Comparison of ENCODE assay signal across 24 cellular contexts in genomic region chr7:151185762-151186639, GRCh38. TPM values are rescaled to one million over a fixed set of nuclear protein-coding genes. Genes with fewer than 3 reads are reported as not detected.
DNase-seq lines count a peak whose midpoint lies in the region; ATAC-seq, FAIRE-seq and TF ChIP-seq lines count a peak whose summit lies in the region.
"Had no signal": no experiment of that assay in that cellular context is flagged by ENCODE, and none has a peak within 500 bp of the region (broad histone marks: within the 10 kb centered on the region; RNA-seq: fewer than 3 reads in every experiment).

No MANE protein-coding gene starts in this region.

- TF ChIP-seq EP300 in HepG2 (IDR thresholded peaks at IDR 0.05; ENCODE audit: low read depth in 2 of 2, low read length in 2 of 2) (no peak), HepG2 (CRISPR knock-in tag; IDR thresholded peaks at IDR 0.05; ENCODE audit: borderline replicate concordance) (no peak)

- no peaks in the 10 kb centered on the region for H3K9me3 ChIP-seq in HepG2 (ENCODE audit: low read length)
- H3K9me3 ChIP-seq: BE2C had no signal

- no peak for TF ChIP-seq RAD21 in HepG2 (CRISPR knock-in tag; IDR thresholded peaks at IDR 0.05)

- H3K9me2 ChIP-seq in GM23338 (ENCODE audit: insufficient read depth): no peaks in the 10 kb centered on the region

- no peak overlapping the region for H3K4me3 Mint-ChIP-seq in GM23338
- H3K4me3 Mint-ChIP-seq: CD4-positive, alpha-beta memory T cell; H9 had no signal

- ATAC-seq in GM23338: peak; percentile 44
- ATAC-seq in HepG2: peak; percentile 48
- no peak for ATAC-seq in sciatic nerve
- ATAC-seq in HG03280 (IDR thresholded peaks at IDR 0.05; ENCODE audit: unreplicated experiment): no peak

- H3K36me3 Mint-ChIP-seq in GM23338 (ENCODE audit: low read depth): no peaks in the 10 kb centered on the region
- H3K36me3 Mint-ChIP-seq: CD4-positive, alpha-beta memory T cell had no signal

- H4K20me1 ChIP-seq in GM23338 (replicated peaks; ENCODE audit: insufficient read depth): no peaks in the 10 kb centered on the region
- H4K20me1 ChIP-seq in HepG2 (ENCODE audit: insufficient read depth, low read length): no peaks in the 10 kb centered on the region

- DNase-seq in GM23338 (ENCODE audit: low spot score): no peak
- peak; percentile 73 for DNase-seq in cardiac septum (ENCODE audit: low spot score)
- DNase-seq in HepG2 (ENCODE audit: low spot score): no peak
- DNase-seq in sciatic nerve (ENCODE audit: low spot score): peak; percentile 18
- DNase-seq in T1000 (lab: John Stamatoyannopoulos, UW): no peak
- no peak for DNase-seq in caudate nucleus (lab: John Stamatoyannopoulos, UW)
- no peak for DNase-seq in head of caudate nucleus
- DNase-seq: BE2C; CD4-positive, alpha-beta memory T cell; DMS153; GF-D8; H9; IMR-90; Karpas-422; NCI-H1436; NCI-H2029 treated with DMSO at 0.1 percent for 48 hours; NCI-H510A treated with DMSO at 0.1 percent for 48 hours; NCI-H774 had no signal

- in situ Hi-C loops in HepG2 (cut with HindIII; ENCODE audit: extremely low pct_ligation_motif_present, low pct_unique_long_range_greater_than_20kb): no loop called here

- H3F3A ChIP-seq in GM23338 (replicated peaks; ENCODE audit: low read depth): no peaks in the 10 kb centered on the region

- POLR2A ChIA-PET in HepG2 (lab: Yijun Ruan, JAX): no interaction called here

- CTCF ChIA-PET in HepG2 (lab: Yijun Ruan, JAX; ENCODE audit: low intra/inter-chr PET ratio, low total read pairs): no interaction called here

- no peak overlapping the region for H3K9ac ChIP-seq in HepG2 (ENCODE audit: insufficient read depth, low read depth, low read length)

- H2AFZ ChIP-seq in GM23338 (no peak overlapping the region), HepG2 (ENCODE audit: low read length) (no peak overlapping the region)

- intact Hi-C loops in cardiac septum (cut with DNase I): loop anchor here (5.0 kb wide), 1 partner anchor 51 kb away; no protein-coding TSS in a partner anchor
- intact Hi-C loops in HepG2 (cut with micrococcal nuclease; ENCODE audit: unreplicated experiment): no loop called here
- intact Hi-C loops in sciatic nerve (cut with DNase I): no loop called here
- intact Hi-C loops in head of caudate nucleus (cut with DNase I): no loop called here

- WGBS in HepG2 (ENCODE audit: low lambda C conversion rate): 7% methylated on average over 2 of the region's 16 CpGs

- H3K79me2 ChIP-seq in GM23338 (replicated peaks; ENCODE audit: insufficient read depth) (no peaks in the 10 kb centered on the region), HepG2 (ENCODE audit: insufficient read depth, low read length) (no peaks in the 10 kb centered on the region)

- TF ChIP-seq POLR2A in HepG2 (IDR thresholded peaks at IDR 0.05; ENCODE audit: insufficient read depth in 1 of 2, low read depth in 2 of 2, low read length in 2 of 2): no peak

- no peaks in the 10 kb centered on the region for H3K4me1 Mint-ChIP-seq in GM23338
- H3K4me1 Mint-ChIP-seq: CD4-positive, alpha-beta memory T cell; H9 had no signal

- TF ChIP-seq CTCF in GM23338 (conservative IDR thresholded peaks at IDR 0.05; ENCODE audit: low read depth in 2 of 2) (no peak), HepG2 (CRISPR knock-in tag; IDR thresholded peaks at IDR 0.05) (no peak)

- peaks cover 6% of the 10 kb centered on the region for H3K27me3 Mint-ChIP-seq in GM23338 (ENCODE audit: insufficient read depth, low read depth, poor library complexity)

- H3K27ac ChIP-seq in GM23338 (ENCODE audit: low read depth) (no peak overlapping the region), HepG2 (ENCODE audit: extremely low read length, insufficient read depth, low read length) (no peak overlapping the region), caudate nucleus (ENCODE audit: low read depth, low read length) (no peak overlapping the region)
- H3K27ac ChIP-seq: HL-60 had no signal

- FAIRE-seq in HepG2 (lab: Jason Lieb, UNC): no peak
- FAIRE-seq: A204.1 had no signal

- H3K36me3 ChIP-seq in GM23338 (ENCODE audit: insufficient read depth) (no peaks in the 10 kb centered on the region), HepG2 (replicated peaks in 1 of 2; ENCODE audit: control insufficient read depth in 1 of 2, insufficient read depth in 2 of 2, low read length in 2 of 2) (no peaks in the 10 kb centered on the region)
- H3K36me3 ChIP-seq: BE2C had no signal

- BruUV-seq in HepG2 (replicated peaks; lab: Mats Ljungman, UMichigan): no TSS peak

- no peak overlapping the region for H3K27ac Mint-ChIP-seq in GM23338
- H3K27ac Mint-ChIP-seq: CD4-positive, alpha-beta memory T cell had no signal

- H3K4me1 ChIP-seq in GM23338 (ENCODE audit: insufficient read depth) (no peaks in the 10 kb centered on the region), HepG2 (ENCODE audit: insufficient read depth, low read length) (no peaks in the 10 kb centered on the region)
- H3K4me1 ChIP-seq: BE2C had no signal

- H3K4me2 ChIP-seq in GM23338 (no peak overlapping the region), HepG2 (ENCODE audit: low read depth, low read length) (no peak overlapping the region)

- H3K27me3 ChIP-seq in GM23338 (ENCODE audit: insufficient read depth) (no peaks in the 10 kb centered on the region), HepG2 (ENCODE audit: control insufficient read depth in 1 of 2, insufficient read depth in 2 of 2, low read length in 2 of 2) (peaks cover 0 to 34% of the 10 kb centered on the region in 2 experiments; a peak in 3 of 5 replicates)
- H3K27me3 ChIP-seq: BE2C had no signal

- no peak overlapping the region for H3K4me3 ChIP-seq in GM23338
- no peak overlapping the region for H3K4me3 ChIP-seq in HepG2 (replicated peaks in 1 of 3; ENCODE audit: insufficient read depth in 1 of 3, low read depth in 2 of 3, low read length in 3 of 3)

- H3K9me3 Mint-ChIP-seq in GM23338: no peaks in the 10 kb centered on the region
- H3K9me3 Mint-ChIP-seq: H9 had no signal

RNA-seq across cellular contexts. Expression of gene ASB10, which starts 1.0 kb away (rescaled TPM):
- total RNA-seq in GM23338 (2014; rRNA removed; shearing (Covaris generic)): not detected in 2 replicates
- polyA plus RNA-seq in GM23338 (2016; fragmentation: Nextera tagmentation; extraction: Ambion mirVana) (not detected in 2 replicates), HepG2 (2011; rRNA removed) (not detected in 2 replicates)
- total RNA-seq in cardiac septum (17.3 TPM), HepG2 (2016; rRNA removed; fragmentation: Illumina TruSeq; extraction: Trizol) (not detected in 2 replicates), sciatic nerve (not detected)
- not detected in 2 replicates for total RNA-seq in HepG2 (2016; cell fraction: cytosol; rRNA removed; fragmentation: Illumina TruSeq; extraction: Trizol; ENCODE audit: low read depth)
- total RNA-seq in HepG2 (2016; cell fraction: insoluble cytoplasmic fraction; rRNA removed; fragmentation: Illumina TruSeq; extraction: Trizol): not detected in 2 replicates
- not detected in 2 replicates for total RNA-seq in HepG2 (2016; cell fraction: membrane; rRNA removed; fragmentation: Illumina TruSeq; extraction: Trizol)
- not detected in 2 replicates for total RNA-seq in HepG2 (2016; cell fraction: nucleus; rRNA removed; fragmentation: Illumina TruSeq; extraction: Trizol)
- polyA plus RNA-seq in HepG2 (2011; cell fraction: cytosol; rRNA removed): not detected in 2 replicates
- not detected in 2 replicates for polyA plus RNA-seq in HepG2 (2011; cell fraction: nucleus; rRNA removed)
- polyA plus RNA-seq in HepG2 (2012): not detected in 2 replicates
- not detected in 2 replicates for polyA plus RNA-seq in HepG2 (2016; cell fraction: cytosol; fragmentation: Illumina TruSeq; extraction: Trizol; ENCODE audit: low read depth)
- polyA plus RNA-seq in HepG2 (2016; cell fraction: insoluble cytoplasmic fraction; fragmentation: Illumina TruSeq; extraction: Trizol; ENCODE audit: low read depth): not detected in 2 replicates
- polyA plus RNA-seq in HepG2 (2016; cell fraction: membrane; fragmentation: Illumina TruSeq; extraction: Trizol; ENCODE audit: low read depth): not detected in 2 replicates
- not detected in 2 replicates for polyA plus RNA-seq in HepG2 (2016; cell fraction: nucleus; fragmentation: Illumina TruSeq; extraction: Trizol; ENCODE audit: insufficient read depth, low read depth)
- not detected in 2 replicates for polyA minus RNA-seq in HepG2 (2011; rRNA and poly(A)+ RNA removed; ENCODE audit: low replicate concordance)
- polyA minus RNA-seq in HepG2 (2011; cell fraction: cytosol; rRNA and poly(A)+ RNA removed): not detected in 2 replicates
- not detected in 2 replicates for polyA minus RNA-seq in HepG2 (2011; cell fraction: nucleus; rRNA and poly(A)+ RNA removed)
- total RNA-seq: CD4-positive, alpha-beta memory T cell; H9; HT1080; IMR-90; MCF 10A; RPMI7951 had no signal
- polyA plus RNA-seq: CD4-positive, alpha-beta memory T cell; IMR-90 had no signal

RNA-seq across cellular contexts. Expression of gene GBX1, which starts 18.5 kb away (rescaled TPM):
- 0.24 and 1.8 TPM in 2 replicates for total RNA-seq in GM23338 (2014; rRNA removed; shearing (Covaris generic))
- polyA plus RNA-seq in GM23338 (2016; fragmentation: Nextera tagmentation; extraction: Ambion mirVana) (not detected in 2 replicates), HepG2 (2011; rRNA removed) (not detected in 2 replicates)
- total RNA-seq in cardiac septum (0.57 TPM), HepG2 (2016; rRNA removed; fragmentation: Illumina TruSeq; extraction: Trizol) (not detected in 2 replicates), sciatic nerve (not detected)
- not detected in 2 replicates for total RNA-seq in HepG2 (2016; cell fraction: cytosol; rRNA removed; fragmentation: Illumina TruSeq; extraction: Trizol; ENCODE audit: low read depth)
- not detected in 2 replicates for total RNA-seq in HepG2 (2016; cell fraction: insoluble cytoplasmic fraction; rRNA removed; fragmentation: Illumina TruSeq; extraction: Trizol)
- not detected in 2 replicates for total RNA-seq in HepG2 (2016; cell fraction: membrane; rRNA removed; fragmentation: Illumina TruSeq; extraction: Trizol)
- not detected in 2 replicates for total RNA-seq in HepG2 (2016; cell fraction: nucleus; rRNA removed; fragmentation: Illumina TruSeq; extraction: Trizol)
- polyA plus RNA-seq in HepG2 (2011; cell fraction: cytosol; rRNA removed): not detected in 2 replicates
- polyA plus RNA-seq in HepG2 (2011; cell fraction: nucleus; rRNA removed): not detected in 2 replicates
- not detected in 2 replicates for polyA plus RNA-seq in HepG2 (2012)
- not detected in 2 replicates for polyA plus RNA-seq in HepG2 (2016; cell fraction: cytosol; fragmentation: Illumina TruSeq; extraction: Trizol; ENCODE audit: low read depth)
- polyA plus RNA-seq in HepG2 (2016; cell fraction: insoluble cytoplasmic fraction; fragmentation: Illumina TruSeq; extraction: Trizol; ENCODE audit: low read depth): not detected in 2 replicates
- not detected in 2 replicates for polyA plus RNA-seq in HepG2 (2016; cell fraction: membrane; fragmentation: Illumina TruSeq; extraction: Trizol; ENCODE audit: low read depth)
- polyA plus RNA-seq in HepG2 (2016; cell fraction: nucleus; fragmentation: Illumina TruSeq; extraction: Trizol; ENCODE audit: insufficient read depth, low read depth): not detected in 2 replicates
- polyA minus RNA-seq in HepG2 (2011; rRNA and poly(A)+ RNA removed; ENCODE audit: low replicate concordance): not detected in 2 replicates
- not detected in 2 replicates for polyA minus RNA-seq in HepG2 (2011; cell fraction: cytosol; rRNA and poly(A)+ RNA removed)
- not detected in 2 replicates for polyA minus RNA-seq in HepG2 (2011; cell fraction: nucleus; rRNA and poly(A)+ RNA removed)
- total RNA-seq: CD4-positive, alpha-beta memory T cell; H9; HT1080; IMR-90; MCF 10A; RPMI7951 had no signal
- polyA plus RNA-seq: CD4-positive, alpha-beta memory T cell; IMR-90 had no signal

RNA-seq across cellular contexts. Expression of gene H2BK1, which starts 24.3 kb away (rescaled TPM):
- total RNA-seq in GM23338 (2014; rRNA removed; shearing (Covaris generic)): not detected in 2 replicates
- polyA plus RNA-seq in GM23338 (2016; fragmentation: Nextera tagmentation; extraction: Ambion mirVana) (not detected in 2 replicates), HepG2 (2011; rRNA removed) (not detected in 2 replicates)
- total RNA-seq in cardiac septum (not detected), HepG2 (2016; rRNA removed; fragmentation: Illumina TruSeq; extraction: Trizol) (not detected in 2 replicates), sciatic nerve (not detected)
- not detected in 2 replicates for total RNA-seq in HepG2 (2016; cell fraction: cytosol; rRNA removed; fragmentation: Illumina TruSeq; extraction: Trizol; ENCODE audit: low read depth)
- not detected in 2 replicates for total RNA-seq in HepG2 (2016; cell fraction: insoluble cytoplasmic fraction; rRNA removed; fragmentation: Illumina TruSeq; extraction: Trizol)
- total RNA-seq in HepG2 (2016; cell fraction: membrane; rRNA removed; fragmentation: Illumina TruSeq; extraction: Trizol): not detected in 2 replicates
- total RNA-seq in HepG2 (2016; cell fraction: nucleus; rRNA removed; fragmentation: Illumina TruSeq; extraction: Trizol): not detected in 2 replicates
- polyA plus RNA-seq in HepG2 (2011; cell fraction: cytosol; rRNA removed): not detected in 2 replicates
- polyA plus RNA-seq in HepG2 (2011; cell fraction: nucleus; rRNA removed): not detected in 2 replicates
- not detected in 2 replicates for polyA plus RNA-seq in HepG2 (2012)
- polyA plus RNA-seq in HepG2 (2016; cell fraction: cytosol; fragmentation: Illumina TruSeq; extraction: Trizol; ENCODE audit: low read depth): not detected in 2 replicates
- polyA plus RNA-seq in HepG2 (2016; cell fraction: insoluble cytoplasmic fraction; fragmentation: Illumina TruSeq; extraction: Trizol; ENCODE audit: low read depth): not detected in 2 replicates
- not detected in 2 replicates for polyA plus RNA-seq in HepG2 (2016; cell fraction: membrane; fragmentation: Illumina TruSeq; extraction: Trizol; ENCODE audit: low read depth)
- not detected in 2 replicates for polyA plus RNA-seq in HepG2 (2016; cell fraction: nucleus; fragmentation: Illumina TruSeq; extraction: Trizol; ENCODE audit: insufficient read depth, low read depth)
- not detected in 2 replicates for polyA minus RNA-seq in HepG2 (2011; rRNA and poly(A)+ RNA removed; ENCODE audit: low replicate concordance)
- not detected in 2 replicates for polyA minus RNA-seq in HepG2 (2011; cell fraction: cytosol; rRNA and poly(A)+ RNA removed)
- polyA minus RNA-seq in HepG2 (2011; cell fraction: nucleus; rRNA and poly(A)+ RNA removed): 1.4 and 1.7 TPM in 2 replicates
- total RNA-seq: H9, HT1080, IMR-90, MCF 10A, RPMI7951 had no signal
- polyA plus RNA-seq: CD4-positive, alpha-beta memory T cell; IMR-90 had no signal

RNA-seq across cellular contexts. Expression of gene ABCF2, which starts 41.0 kb away (rescaled TPM):
- total RNA-seq in GM23338 (2014; rRNA removed; shearing (Covaris generic)): 47.9 and 58.7 TPM in 2 replicates
- polyA plus RNA-seq in GM23338 (2016; fragmentation: Nextera tagmentation; extraction: Ambion mirVana): 17.8 and 18.7 TPM in 2 replicates
- 28.8 TPM for total RNA-seq in cardiac septum
- total RNA-seq in HepG2 (2016; rRNA removed; fragmentation: Illumina TruSeq; extraction: Trizol): 42.5 and 43.0 TPM in 2 replicates
- total RNA-seq in HepG2 (2016; cell fraction: cytosol; rRNA removed; fragmentation: Illumina TruSeq; extraction: Trizol; ENCODE audit: low read depth): 7.5 and 8.4 TPM in 2 replicates
- 41.2 and 42.3 TPM in 2 replicates for total RNA-seq in HepG2 (2016; cell fraction: insoluble cytoplasmic fraction; rRNA removed; fragmentation: Illumina TruSeq; extraction: Trizol)
- total RNA-seq in HepG2 (2016; cell fraction: membrane; rRNA removed; fragmentation: Illumina TruSeq; extraction: Trizol): 21.7 and 24.5 TPM in 2 replicates
- total RNA-seq in HepG2 (2016; cell fraction: nucleus; rRNA removed; fragmentation: Illumina TruSeq; extraction: Trizol): 22.4 and 24.6 TPM in 2 replicates
- polyA plus RNA-seq in HepG2 (2011; rRNA removed): 16.3 and 18.5 TPM in 2 replicates
- 19.7 and 19.8 TPM in 2 replicates for polyA plus RNA-seq in HepG2 (2011; cell fraction: cytosol; rRNA removed)
- polyA plus RNA-seq in HepG2 (2011; cell fraction: nucleus; rRNA removed): 20.0 and 25.1 TPM in 2 replicates
- polyA plus RNA-seq in HepG2 (2012): 12.8 and 19.4 TPM in 2 replicates
- polyA plus RNA-seq in HepG2 (2016; cell fraction: cytosol; fragmentation: Illumina TruSeq; extraction: Trizol; ENCODE audit: low read depth): 5.7 and 6.2 TPM in 2 replicates
- polyA plus RNA-seq in HepG2 (2016; cell fraction: insoluble cytoplasmic fraction; fragmentation: Illumina TruSeq; extraction: Trizol; ENCODE audit: low read depth): 26.4 and 36.5 TPM in 2 replicates
- polyA plus RNA-seq in HepG2 (2016; cell fraction: membrane; fragmentation: Illumina TruSeq; extraction: Trizol; ENCODE audit: low read depth): 12.8 and 14.1 TPM in 2 replicates
- 33.8 and 36.4 TPM in 2 replicates for polyA plus RNA-seq in HepG2 (2016; cell fraction: nucleus; fragmentation: Illumina TruSeq; extraction: Trizol; ENCODE audit: insufficient read depth, low read depth)
- polyA minus RNA-seq in HepG2 (2011; rRNA and poly(A)+ RNA removed; ENCODE audit: low replicate concordance): 23.8 and 78.9 TPM in 2 replicates
- 9.2 and 9.3 TPM in 2 replicates for polyA minus RNA-seq in HepG2 (2011; cell fraction: cytosol; rRNA and poly(A)+ RNA removed)
- polyA minus RNA-seq in HepG2 (2011; cell fraction: nucleus; rRNA and poly(A)+ RNA removed): 13.9 and 19.9 TPM in 2 replicates
- total RNA-seq in sciatic nerve: 20.8 TPM

RNA-seq across cellular contexts. Expression of gene CHPF2, which starts 46.3 kb away (rescaled TPM):
- total RNA-seq in GM23338 (2014; rRNA removed; shearing (Covaris generic)): 24.9 and 26.1 TPM in 2 replicates
- 4.8 and 5.4 TPM in 2 replicates for polyA plus RNA-seq in GM23338 (2016; fragmentation: Nextera tagmentation; extraction: Ambion mirVana)
- total RNA-seq in cardiac septum: 31.0 TPM
- total RNA-seq in HepG2 (2016; rRNA removed; fragmentation: Illumina TruSeq; extraction: Trizol): 10.2 and 21.5 TPM in 2 replicates
- 1.7 and 2.5 TPM in 2 replicates for total RNA-seq in HepG2 (2016; cell fraction: cytosol; rRNA removed; fragmentation: Illumina TruSeq; extraction: Trizol; ENCODE audit: low read depth)
- 9.4 and 21.0 TPM in 2 replicates for total RNA-seq in HepG2 (2016; cell fraction: insoluble cytoplasmic fraction; rRNA removed; fragmentation: Illumina TruSeq; extraction: Trizol)
- total RNA-seq in HepG2 (2016; cell fraction: membrane; rRNA removed; fragmentation: Illumina TruSeq; extraction: Trizol): 5.8 and 7.3 TPM in 2 replicates
- total RNA-seq in HepG2 (2016; cell fraction: nucleus; rRNA removed; fragmentation: Illumina TruSeq; extraction: Trizol): 26.3 and 31.0 TPM in 2 replicates
- polyA plus RNA-seq in HepG2 (2011; rRNA removed): 15.4 and 22.5 TPM in 2 replicates
- 13.1 and 17.3 TPM in 2 replicates for polyA plus RNA-seq in HepG2 (2011; cell fraction: cytosol; rRNA removed)
- polyA plus RNA-seq in HepG2 (2011; cell fraction: nucleus; rRNA removed): 62.4 and 64.6 TPM in 2 replicates
- polyA plus RNA-seq in HepG2 (2012): 12.1 and 17.0 TPM in 2 replicates
- 1.1 and 1.3 TPM in 2 replicates for polyA plus RNA-seq in HepG2 (2016; cell fraction: cytosol; fragmentation: Illumina TruSeq; extraction: Trizol; ENCODE audit: low read depth)
- polyA plus RNA-seq in HepG2 (2016; cell fraction: insoluble cytoplasmic fraction; fragmentation: Illumina TruSeq; extraction: Trizol; ENCODE audit: low read depth): 8.7 and 8.9 TPM in 2 replicates
- 3.0 and 4.1 TPM in 2 replicates for polyA plus RNA-seq in HepG2 (2016; cell fraction: membrane; fragmentation: Illumina TruSeq; extraction: Trizol; ENCODE audit: low read depth)
- 33.0 and 37.5 TPM in 2 replicates for polyA plus RNA-seq in HepG2 (2016; cell fraction: nucleus; fragmentation: Illumina TruSeq; extraction: Trizol; ENCODE audit: insufficient read depth, low read depth)
- polyA minus RNA-seq in HepG2 (2011; rRNA and poly(A)+ RNA removed; ENCODE audit: low replicate concordance): 28.1 and 43.5 TPM in 2 replicates
- polyA minus RNA-seq in HepG2 (2011; cell fraction: cytosol; rRNA and poly(A)+ RNA removed): 15.1 and 16.0 TPM in 2 replicates
- 30.7 and 33.6 TPM in 2 replicates for polyA minus RNA-seq in HepG2 (2011; cell fraction: nucleus; rRNA and poly(A)+ RNA removed)
- total RNA-seq in sciatic nerve: 23.6 TPM

Comparison
In these comparisons a context has a peak if more than half of its experiments do, and no peak if none do; other contexts are left out.
1. ATAC-seq: peak in GM23338 (single experiment) and HepG2 (single experiment); none in sciatic nerve (single experiment) and HG03280 (single experiment).
2. DNase-seq: peak in cardiac septum (single experiment) and sciatic nerve (single experiment); none in GM23338 (single experiment), HepG2 (single experiment), T1000 (single experiment), caudate nucleus (0 of 61) and head of caudate nucleus (0 of 42).
3. RNA of gene ASB10, which starts 1.0 kb away (total RNA-seq): 17.3 TPM in cardiac septum (single experiment); not detected in GM23338, not detected in HepG2 and not detected in sciatic nerve (single experiment); every median in the first group is over 10 times any median in the second.